7 cellular contexts compared by ENCODE assay signal in genomic region chr9:133738039-133738805, GRCh38. TPM values are rescaled to one million over a fixed set of nuclear protein-coding genes. Genes with fewer than 3 reads are reported as not detected.
DNase-seq lines count a peak whose midpoint lies in the region; ATAC-seq and TF ChIP-seq lines count a peak whose summit lies in the region.

Gene SARDH, minus strand, starts transcription at chr9:133738352. Its CDS starts 4,179 bp downstream, at chr9:133734173.

- DNase-seq in GM13977 (ENCODE audit: low spot score), result peak; percentile 83
- DNase-seq in NCI-H510A (lab: John Stamatoyannopoulos, UW), result peak; percentile 47
- DNase-seq in activated T-cell treated with anti-CD3 and anti-CD28 coated beads, Interleukin-2, amount 50 U/mL, for 48 hours, result peak; percentile 72 to 77
- DNase-seq in glomerular visceral epithelial cell (ENCODE audit: extremely low spot score), result peak; percentile 32
- DNase-seq in omental fat pad (ENCODE audit: low spot score), result no peak
- peak in 1 of 2 donors; percentile 80 for DNase-seq in vagina (ENCODE audit: extremely low spot score in 2 of 2)
- DNase-seq in NCI-H1436 (lab: John Stamatoyannopoulos, UW), result no peak

- no peak within 1 kb of the TSS for H3K27ac ChIP-seq in vagina

- no peak for TF ChIP-seq POLR2A in vagina (IDR thresholded peaks at IDR 0.05)

- ATAC-seq in omental fat pad (ENCODE audit: low FRiP score), result peak; percentile 40

- TF ChIP-seq CTCF in GM13977 (IDR thresholded peaks at IDR 0.05; ENCODE audit: extremely low read depth, insufficient read depth, missing control alignments) (no peak), omental fat pad (IDR thresholded peaks at IDR 0.05) (no peak), vagina (IDR thresholded peaks at IDR 0.05) (no peak)

- no peaks in the 10 kb centered on the region for H3K36me3 ChIP-seq in vagina

- peak within 1 kb of the TSS; percentile 35 to 41 for H3K4me3 ChIP-seq in vagina

- H3K27me3 ChIP-seq in vagina, result no peaks in the 10 kb centered on the region

- intact Hi-C loops in vagina (cut with DNase I), result no loop called here

- H3K4me1 ChIP-seq in vagina, result peaks cover 16% of the 10 kb centered on the region

- no peaks in the 10 kb centered on the region for H3K9me3 ChIP-seq in vagina

- in situ Hi-C loops in GM13977 (cut with MboI; ENCODE audit: low pct_unique_long_range_greater_than_20kb, low sequenced_read_pairs, unreplicated experiment), result loop anchor here (25.0 kb wide), 1 partner anchor 201 kb away; the partner anchor contains the start of gene ADAMTSL2

RNA-seq across cellular contexts. Expression of gene SARDH, which starts in this region (rescaled TPM):
- total RNA-seq in omental fat pad (1 to 10 TPM in 3 of 4 donors, under 1 TPM in 1; 0.56 to 6.9 (median 1.8) TPM), vagina (2.0 TPM)

Comparison
In these comparisons a context has a peak if more than half of its experiments do, and no peak if none do; other contexts are left out.
1. DNase-seq: peak in GM13977 (single experiment), NCI-H510A (single experiment), activated T-cell treated with anti-CD3 and anti-CD28 coated beads, Interleukin-2, amount 50 U/mL, for 48 hours (2 of 2) and glomerular visceral epithelial cell (single experiment); none in omental fat pad (single experiment) and NCI-H1436 (single experiment).